Comparison of ENCODE assay signal across 1 cellular context in genomic region chr3:182710557-182711157, GRCh38.
TF ChIP-seq lines count a peak whose summit lies in the region.

No MANE protein-coding gene starts in this region.

TF ChIP-seq in K562, 482 proteins besides CTCF, POLR2A, EP300 and RAD21 (continued from another document and continues in another):
- TF ChIP-seq HOMEZ (CRISPR knock-in tag; IDR thresholded peaks at IDR 0.05), result no peak
- no peak for TF ChIP-seq PTBP1 (IDR thresholded peaks at IDR 0.05; ENCODE audit: low read depth, low read length)
- no peak for TF ChIP-seq ZNF232 (CRISPR knock-in tag; IDR thresholded peaks at IDR 0.05)
- TF ChIP-seq ZBTB8A (IDR thresholded peaks at IDR 0.05; ENCODE audit: partially characterized antibody), result no peak
- TF ChIP-seq SAFB (IDR thresholded peaks at IDR 0.05; ENCODE audit: borderline replicate concordance, low read depth, low read length), result no peak
- no peak for TF ChIP-seq KDM2B (CRISPR knock-in tag; IDR thresholded peaks at IDR 0.05)
- TF ChIP-seq ASH1L (IDR thresholded peaks at IDR 0.05; ENCODE audit: borderline replicate concordance, low read depth, partially characterized antibody), result no peak
- TF ChIP-seq ZSCAN32 (CRISPR knock-in tag; IDR thresholded peaks at IDR 0.05), result no peak
- TF ChIP-seq ZFP30 (CRISPR knock-in tag; IDR thresholded peaks at IDR 0.05; ENCODE audit: borderline replicate concordance), result no peak
- TF ChIP-seq, protein P1, sequence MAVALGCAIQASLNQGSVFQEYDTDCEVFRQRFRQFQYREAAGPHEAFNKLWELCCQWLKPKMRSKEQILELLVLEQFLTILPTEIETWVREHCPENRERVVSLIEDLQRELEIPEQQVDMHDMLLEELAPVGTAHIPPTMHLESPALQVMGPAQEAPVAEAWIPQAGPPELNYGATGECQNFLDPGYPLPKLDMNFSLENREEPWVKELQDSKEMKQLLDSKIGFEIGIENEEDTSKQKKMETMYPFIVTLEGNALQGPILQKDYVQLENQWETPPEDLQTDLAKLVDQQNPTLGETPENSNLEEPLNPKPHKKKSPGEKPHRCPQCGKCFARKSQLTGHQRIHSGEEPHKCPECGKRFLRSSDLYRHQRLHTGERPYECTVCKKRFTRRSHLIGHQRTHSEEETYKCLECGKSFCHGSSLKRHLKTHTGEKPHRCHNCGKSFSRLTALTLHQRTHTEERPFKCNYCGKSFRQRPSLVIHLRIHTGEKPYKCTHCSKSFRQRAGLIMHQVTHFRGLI (CRISPR knock-in tag; IDR thresholded peaks at IDR 0.05), result no peak
- TF ChIP-seq RFX7 (CRISPR knock-in tag; IDR thresholded peaks at IDR 0.05), result no peak
- TF ChIP-seq, protein P2, sequence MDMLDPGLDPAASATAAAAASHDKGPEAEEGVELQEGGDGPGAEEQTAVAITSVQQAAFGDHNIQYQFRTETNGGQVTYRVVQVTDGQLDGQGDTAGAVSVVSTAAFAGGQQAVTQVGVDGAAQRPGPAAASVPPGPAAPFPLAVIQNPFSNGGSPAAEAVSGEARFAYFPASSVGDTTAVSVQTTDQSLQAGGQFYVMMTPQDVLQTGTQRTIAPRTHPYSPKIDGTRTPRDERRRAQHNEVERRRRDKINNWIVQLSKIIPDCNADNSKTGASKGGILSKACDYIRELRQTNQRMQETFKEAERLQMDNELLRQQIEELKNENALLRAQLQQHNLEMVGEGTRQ (CRISPR knock-in tag; IDR thresholded peaks at IDR 0.05), result no peak
- no peak for TF ChIP-seq KLF1 (tag; IDR thresholded peaks at IDR 0.05)
- TF ChIP-seq ZFP1 (CRISPR knock-in tag; IDR thresholded peaks at IDR 0.05), result no peak
- TF ChIP-seq XRCC3 (IDR thresholded peaks at IDR 0.05), result no peak
- no peak for TF ChIP-seq ZNF655 (CRISPR knock-in tag; IDR thresholded peaks at IDR 0.05)
- no peak for TF ChIP-seq CBX5 (IDR thresholded peaks at IDR 0.05; ENCODE audit: borderline replicate concordance, low read depth)
- TF ChIP-seq PTRF (tag; IDR thresholded peaks at IDR 0.05), result no peak
- TF ChIP-seq, protein P3, sequence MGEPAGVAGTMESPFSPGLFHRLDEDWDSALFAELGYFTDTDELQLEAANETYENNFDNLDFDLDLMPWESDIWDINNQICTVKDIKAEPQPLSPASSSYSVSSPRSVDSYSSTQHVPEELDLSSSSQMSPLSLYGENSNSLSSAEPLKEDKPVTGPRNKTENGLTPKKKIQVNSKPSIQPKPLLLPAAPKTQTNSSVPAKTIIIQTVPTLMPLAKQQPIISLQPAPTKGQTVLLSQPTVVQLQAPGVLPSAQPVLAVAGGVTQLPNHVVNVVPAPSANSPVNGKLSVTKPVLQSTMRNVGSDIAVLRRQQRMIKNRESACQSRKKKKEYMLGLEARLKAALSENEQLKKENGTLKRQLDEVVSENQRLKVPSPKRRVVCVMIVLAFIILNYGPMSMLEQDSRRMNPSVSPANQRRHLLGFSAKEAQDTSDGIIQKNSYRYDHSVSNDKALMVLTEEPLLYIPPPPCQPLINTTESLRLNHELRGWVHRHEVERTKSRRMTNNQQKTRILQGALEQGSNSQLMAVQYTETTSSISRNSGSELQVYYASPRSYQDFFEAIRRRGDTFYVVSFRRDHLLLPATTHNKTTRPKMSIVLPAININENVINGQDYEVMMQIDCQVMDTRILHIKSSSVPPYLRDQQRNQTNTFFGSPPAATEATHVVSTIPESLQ (CRISPR knock-in tag; IDR thresholded peaks at IDR 0.05), result no peak
- no peak for TF ChIP-seq ZNF134 (CRISPR knock-in tag; conservative IDR thresholded peaks at IDR 0.05)
- no peak for TF ChIP-seq MGA (IDR thresholded peaks at IDR 0.05)
- TF ChIP-seq ZNF707 (CRISPR knock-in tag; conservative IDR thresholded peaks at IDR 0.05), result no peak
- no peak for TF ChIP-seq HNRNPLL (IDR thresholded peaks at IDR 0.05; ENCODE audit: low read depth, low read length, poor library complexity, severe bottlenecking)
- no peak for TF ChIP-seq SIN3A (IDR thresholded peaks at IDR 0.05; ENCODE audit: borderline replicate concordance in 2 of 2, control insufficient read depth in 1 of 2, low read depth in 2 of 2, low read length in 2 of 2)
- no peak for TF ChIP-seq MXI1 (IDR thresholded peaks at IDR 0.05; ENCODE audit: low read depth, low read length)
- TF ChIP-seq MNT (conservative IDR thresholded peaks at IDR 0.05), result no peak
- no peak for TF ChIP-seq FOXP1 (CRISPR knock-in tag; IDR thresholded peaks at IDR 0.05)
- TF ChIP-seq GTF2A2 (tag; IDR thresholded peaks at IDR 0.05), result no peak
- peak; percentile 99 for TF ChIP-seq ZNF121 (CRISPR knock-in tag; conservative IDR thresholded peaks at IDR 0.05)
- no peak for TF ChIP-seq ZSCAN29 (IDR thresholded peaks at IDR 0.05)
- no peak for TF ChIP-seq MCM5 (IDR thresholded peaks at IDR 0.05; ENCODE audit: low read depth)
- no peak for TF ChIP-seq JUND (IDR thresholded peaks at IDR 0.05; ENCODE audit: borderline replicate concordance, low read depth, low read length)
- TF ChIP-seq JUND (tag; IDR thresholded peaks at IDR 0.05; ENCODE audit: borderline replicate concordance, low read depth, low read length), result peak; percentile 24; the same call in 1 of the 3 replicates
- no peak for TF ChIP-seq E2F3 (CRISPR knock-in tag; IDR thresholded peaks at IDR 0.05)
- no peak for TF ChIP-seq ZNF184 (CRISPR knock-in tag; IDR thresholded peaks at IDR 0.05)
- no peak for TF ChIP-seq U2AF1 (optimal IDR thresholded peaks at IDR 0.05; ENCODE audit: low read depth, low read length)
- TF ChIP-seq, protein P4, sequence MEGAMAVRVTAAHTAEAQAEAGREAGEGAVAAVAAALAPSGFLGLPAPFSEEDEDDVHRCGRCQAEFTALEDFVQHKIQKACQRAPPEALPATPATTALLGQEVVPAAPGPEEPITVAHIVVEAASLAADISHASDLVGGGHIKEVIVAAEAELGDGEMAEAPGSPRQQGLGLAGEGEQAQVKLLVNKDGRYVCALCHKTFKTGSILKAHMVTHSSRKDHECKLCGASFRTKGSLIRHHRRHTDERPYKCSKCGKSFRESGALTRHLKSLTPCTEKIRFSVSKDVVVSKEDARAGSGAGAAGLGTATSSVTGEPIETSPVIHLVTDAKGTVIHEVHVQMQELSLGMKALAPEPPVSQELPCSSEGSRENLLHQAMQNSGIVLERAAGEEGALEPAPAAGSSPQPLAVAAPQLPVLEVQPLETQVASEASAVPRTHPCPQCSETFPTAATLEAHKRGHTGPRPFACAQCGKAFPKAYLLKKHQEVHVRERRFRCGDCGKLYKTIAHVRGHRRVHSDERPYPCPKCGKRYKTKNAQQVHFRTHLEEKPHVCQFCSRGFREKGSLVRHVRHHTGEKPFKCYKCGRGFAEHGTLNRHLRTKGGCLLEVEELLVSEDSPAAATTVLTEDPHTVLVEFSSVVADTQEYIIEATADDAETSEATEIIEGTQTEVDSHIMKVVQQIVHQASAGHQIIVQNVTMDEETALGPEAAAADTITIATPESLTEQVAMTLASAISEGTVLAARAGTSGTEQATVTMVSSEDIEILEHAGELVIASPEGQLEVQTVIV (CRISPR knock-in tag; IDR thresholded peaks at IDR 0.05; ENCODE audit: borderline replicate concordance), result no peak
- TF ChIP-seq DPF2 (IDR thresholded peaks at IDR 0.05), result 0 out of 2 replicates have a peak, but pooled peaks have one; percentile 24
- TF ChIP-seq RBM15 (IDR thresholded peaks at IDR 0.05; ENCODE audit: insufficient read depth, low read length), result no peak
- no peak for TF ChIP-seq MEF2A (IDR thresholded peaks at IDR 0.05; ENCODE audit: control insufficient read depth, low read depth, low read length)
- no peak for TF ChIP-seq CXXC5 (CRISPR knock-in tag; IDR thresholded peaks at IDR 0.05)
- no peak for TF ChIP-seq ZNF696 (CRISPR knock-in tag; conservative IDR thresholded peaks at IDR 0.05)
